ENCODE assay signal across 20 cellular contexts in genomic region chr1:183778568-183779433, GRCh38.
"Had no signal": no experiment of that assay in that cellular context is flagged by ENCODE, and none has a peak within 500 bp of the region (broad histone marks: within the 10 kb centered on the region; RNA-seq: fewer than 3 reads in every experiment).

No MANE protein-coding gene starts in this region.

- H3K27me3 Mint-ChIP-seq: activated CD8-positive, alpha-beta memory T cell treated with anti-CD3 and anti-CD28 coated beads, Interleukin-2, amount 10 ng/mL, durations not matched to agents 7 days and 5 days had no signal

- H3K4me1 ChIP-seq: prostate gland had no signal

- H3K9me3 Mint-ChIP-seq: natural killer cell had no signal

- DNase-seq: activated CD4-positive, alpha-beta T cell treated with anti-CD3 and anti-CD28 coated beads, Interleukin-2, amount 50 U/mL, for 4 hours; activated CD4-positive, CD25-positive, alpha-beta regulatory T cell treated with anti-CD3 and anti-CD28 coated beads, Interleukin-2, amount 50 U/mL, for 72 hours; activated CD8-positive, alpha-beta memory T cell treated with anti-CD3 and anti-CD28 coated beads, Interleukin-2, amount 10 ng/mL, durations not matched to agents 7 days and 5 days; activated effector memory CD4-positive, alpha-beta T cell treated with anti-CD3 and anti-CD28 coated beads, Interleukin-2, amount 50 U/mL, for 16 hours; activated T-cell treated with anti-CD3 and anti-CD28 coated beads, Interleukin-2, amount 50 U/mL, for 4 hours; amygdala; brain microvascular endothelial cell; immature natural killer cell; mucosa of descending colon; natural killer cell; occipital lobe; sigmoid colon; stimulated activated CD4-positive, alpha-beta T cell treated with anti-CD3 and anti-CD28 coated beads, Interleukin-2, amount 100 ng/mL, for 24 hours; stimulated activated naive CD4-positive, alpha-beta T cell; trophoblast cell had no signal

- H3K27me3 ChIP-seq: brain microvascular endothelial cell, dorsolateral prefrontal cortex, esophagus muscularis mucosa, sigmoid colon had no signal

- H3K4me3 Mint-ChIP-seq: activated CD8-positive, alpha-beta memory T cell treated with anti-CD3 and anti-CD28 coated beads, Interleukin-2, amount 10 ng/mL, durations not matched to agents 7 days and 5 days; activated T-cell treated with anti-CD3 and anti-CD28 coated beads, Interleukin-2, amount 50 U/mL, for 4 hours; immature natural killer cell; natural killer cell; T-helper 2 cell treated with Interferon-gamma antibody and Interleukin-4, amounts not matched to agents 5 μg/mL and 100 μg/mL, for 36 hours had no signal

- H3K27ac ChIP-seq: brain microvascular endothelial cell, dorsolateral prefrontal cortex, esophagus muscularis mucosa, prostate gland, sigmoid colon had no signal

- H3K36me3 Mint-ChIP-seq: immature natural killer cell, natural killer cell had no signal

- ATAC-seq: activated CD8-positive, alpha-beta memory T cell treated with anti-CD3 and anti-CD28 coated beads, Interleukin-2, amount 10 ng/mL, durations not matched to agents 7 days and 5 days; activated naive CD4-positive, alpha-beta T cell treated with anti-CD3 and anti-CD28 coated beads, Interleukin-2, amount 50 U/mL, for 72 hours; activated T-cell treated with anti-CD3 and anti-CD28 coated beads, Interleukin-2, amount 50 U/mL, for 4 hours; mucosa of descending colon; natural killer cell had no signal

- H3K36me3 ChIP-seq: brain microvascular endothelial cell, esophagus muscularis mucosa, prostate gland, sigmoid colon had no signal

- H3K4me1 Mint-ChIP-seq: activated CD8-positive, alpha-beta memory T cell treated with anti-CD3 and anti-CD28 coated beads, Interleukin-2, amount 10 ng/mL, durations not matched to agents 7 days and 5 days; immature natural killer cell; natural killer cell had no signal

- H3K4me3 ChIP-seq: dorsolateral prefrontal cortex, esophagus muscularis mucosa, mucosa of descending colon, prostate gland, sigmoid colon had no signal

- H3K9me3 ChIP-seq: esophagus muscularis mucosa, prostate gland had no signal

- H3K27ac Mint-ChIP-seq: activated CD8-positive, alpha-beta memory T cell treated with anti-CD3 and anti-CD28 coated beads, Interleukin-2, amount 10 ng/mL, durations not matched to agents 7 days and 5 days; activated naive CD4-positive, alpha-beta T cell treated with anti-CD3 and anti-CD28 coated beads, Interleukin-2, amount 50 U/mL, for 72 hours; immature natural killer cell; natural killer cell; T-helper 2 cell treated with Interferon-gamma antibody and Interleukin-4, amounts not matched to agents 5 μg/mL and 100 μg/mL, for 36 hours had no signal
